Comparison of ENCODE assay signal across 8 cellular contexts in the genomic region with DNA sequence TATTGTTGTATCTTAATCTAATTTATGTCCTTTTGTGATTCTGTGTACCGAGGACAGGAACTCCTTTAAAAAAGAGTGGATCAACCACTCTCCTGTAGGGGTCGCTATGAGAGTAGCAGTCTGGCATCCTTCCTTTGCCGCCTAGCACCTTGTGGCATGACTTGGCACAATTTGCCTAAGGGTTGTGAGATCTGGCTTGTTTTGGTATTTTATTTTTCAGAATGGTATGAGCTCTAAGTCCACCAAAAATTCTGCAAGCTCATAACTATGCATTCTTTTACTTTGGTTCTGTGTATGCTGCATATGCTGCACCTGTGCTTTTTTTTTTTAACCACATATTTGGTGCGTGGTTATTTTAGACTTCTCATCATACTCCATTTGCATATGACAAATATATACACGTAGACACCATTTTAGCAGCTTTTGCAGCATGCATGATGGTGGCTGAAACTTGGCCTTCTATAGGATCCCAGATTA.
A peak's percentile ranks its signal among the peaks of the same experiment; 100 is the strongest.
DNase-seq lines count a peak whose midpoint lies in the region; ATAC-seq and TF ChIP-seq lines count a peak whose summit lies in the region.

No MANE protein-coding gene starts in this region.

- CTCF ChIA-PET in GM10248 (lab: Yijun Ruan, JAX), result interaction anchor here (0.7 to 5.1 kb wide), 50 partner anchors 9 to 381 kb away, joined by 3 to 72 read pairs (median 4); no protein-coding TSS in a partner anchor
- CTCF ChIA-PET in Panc1 (lab: Charles Lee), result interaction anchor here (0.6 kb wide), 1 partner anchor 12 kb away, joined by 3 read pairs; no protein-coding TSS in a partner anchor
- CTCF ChIA-PET in CD8-positive, alpha-beta T cell (lab: Charles Lee), result no interaction called here

- H3K4me1 ChIP-seq in Panc1 (ENCODE audit: control insufficient read depth, insufficient read depth, low read length), result no peaks in the 10 kb centered on the region
- no peaks in the 10 kb centered on the region for H3K4me1 ChIP-seq in CD8-positive, alpha-beta T cell (ENCODE audit: insufficient read depth, low read length)

- BruUV-seq in Panc1 (replicated peaks; lab: Mats Ljungman, UMichigan), result no TSS peak

- no peaks in the 10 kb centered on the region for H3K9me3 Mint-ChIP-seq in type B pancreatic cell
- H3K9me3 Mint-ChIP-seq in CD8-positive, alpha-beta T cell, result no peaks in the 10 kb centered on the region

- no peak overlapping the region for H3K27ac Mint-ChIP-seq in type B pancreatic cell
- no peak overlapping the region for H3K27ac Mint-ChIP-seq in CD8-positive, alpha-beta T cell

- peak; percentile 48 for ATAC-seq in GM21360 (IDR thresholded peaks at IDR 0.05; ENCODE audit: unreplicated experiment)
- ATAC-seq in HG03439 (IDR thresholded peaks at IDR 0.05; ENCODE audit: unreplicated experiment), result peak; percentile 66
- ATAC-seq in Panc1, result no peak
- ATAC-seq in CD8-positive, alpha-beta T cell, result no peak

- no peak overlapping the region for H3K27ac ChIP-seq in Panc1 (ENCODE audit: low read length)
- no peak overlapping the region for H3K27ac ChIP-seq in CD8-positive, alpha-beta T cell (ENCODE audit: low read depth, low read length)

- H3K36me3 ChIP-seq in Panc1 (ENCODE audit: control insufficient read depth, insufficient read depth, low read length), result no peaks in the 10 kb centered on the region
- no peaks in the 10 kb centered on the region for H3K36me3 ChIP-seq in CD8-positive, alpha-beta T cell (ENCODE audit: insufficient read depth, low read length)

- H3K4me3 ChIP-seq in Panc1 (ENCODE audit: low read depth in 2 of 2, low read length in 2 of 2), result no peak overlapping the region
- no peak overlapping the region for H3K4me3 ChIP-seq in CD8-positive, alpha-beta T cell (ENCODE audit: low read depth, low read length)

- H3K36me3 Mint-ChIP-seq in type B pancreatic cell, result no peaks in the 10 kb centered on the region
- no peaks in the 10 kb centered on the region for H3K36me3 Mint-ChIP-seq in CD8-positive, alpha-beta T cell

- no peaks in the 10 kb centered on the region for H3K9me3 ChIP-seq in Panc1 (ENCODE audit: control insufficient read depth, insufficient read depth, low read depth, low read length)
- H3K9me3 ChIP-seq in CD8-positive, alpha-beta T cell (ENCODE audit: low read length), result no peaks in the 10 kb centered on the region

- H3K27me3 ChIP-seq in Panc1 (ENCODE audit: control insufficient read depth, insufficient read depth, low read length), result no peaks in the 10 kb centered on the region
- no peaks in the 10 kb centered on the region for H3K27me3 ChIP-seq in CD8-positive, alpha-beta T cell (ENCODE audit: insufficient read depth, low read length)

- DNase-seq in GM10248 (ENCODE audit: extremely low spot score) (peak; percentile 45), Panc1 (ENCODE audit: low read depth, low spot score) (peak; percentile 22), germinal center (ENCODE audit: low spot score) (peak; percentile 54), type B pancreatic cell (ENCODE audit: extremely low spot score, unreplicated experiment) (no peak), HuH-7 (ENCODE audit: low spot score) (no peak)
- DNase-seq in CD8-positive, alpha-beta T cell, result no peak

- no peaks in the 10 kb centered on the region for H3K27me3 Mint-ChIP-seq in type B pancreatic cell
- H3K27me3 Mint-ChIP-seq in CD8-positive, alpha-beta T cell (ENCODE audit: low read depth), result no peaks in the 10 kb centered on the region

- peaks cover 33% of the 10 kb centered on the region for H3K4me1 Mint-ChIP-seq in type B pancreatic cell (ENCODE audit: unreplicated experiment)
- H3K4me1 Mint-ChIP-seq in CD8-positive, alpha-beta T cell (ENCODE audit: low read depth), result no peaks in the 10 kb centered on the region

- no peak overlapping the region for H3K4me3 Mint-ChIP-seq in type B pancreatic cell
- no peak overlapping the region for H3K4me3 Mint-ChIP-seq in CD8-positive, alpha-beta T cell

- TF ChIP-seq CTCF in GM10248 (IDR thresholded peaks at IDR 0.05; ENCODE audit: control extremely low read depth, extremely low read depth, low read depth, missing control alignments), result peak; percentile 67
- peak; percentile 67 for TF ChIP-seq CTCF in Panc1 (IDR thresholded peaks at IDR 0.05)
- peak; percentile 74 for TF ChIP-seq CTCF in type B pancreatic cell (conservative IDR thresholded peaks at IDR 0.05)
- no peak for TF ChIP-seq CTCF in CD8-positive, alpha-beta T cell (IDR thresholded peaks at IDR 0.05)

- in situ Hi-C loops in Panc1 (cut with HindIII; ENCODE audit: low pct_unique_long_range_greater_than_20kb, low sequenced_read_pairs), result no loop called here

- POLR2A ChIA-PET in GM10248 (lab: Yijun Ruan, JAX), result interaction anchor here (0.6 to 1.3 kb wide), 2 partner anchors 13 to 551 kb away, joined by 3 read pairs; no protein-coding TSS in a partner anchor
- POLR2A ChIA-PET in Panc1 (lab: Charles Lee), result no interaction called here
- POLR2A ChIA-PET in CD8-positive, alpha-beta T cell (lab: Charles Lee), result no interaction called here

- intact Hi-C loops in Panc1 (cut with micrococcal nuclease; ENCODE audit: unreplicated experiment), result no loop called here
- intact Hi-C loops in CD8-positive, alpha-beta T cell (cut with DNase I, micrococcal nuclease), result no loop called here

Comparison
In these comparisons a context has a peak if more than half of its experiments do, and no peak if none do; other contexts are left out.
1. DNase-seq: peak in GM10248 (single experiment), Panc1 (single experiment) and germinal center (single experiment); none in type B pancreatic cell (single experiment), CD8-positive, alpha-beta T cell (0 of 7) and HuH-7 (single experiment).
2. ATAC-seq: peak in GM21360 (single experiment) and HG03439 (single experiment); none in Panc1 (single experiment) and CD8-positive, alpha-beta T cell (single experiment).